In the genomic region with DNA sequence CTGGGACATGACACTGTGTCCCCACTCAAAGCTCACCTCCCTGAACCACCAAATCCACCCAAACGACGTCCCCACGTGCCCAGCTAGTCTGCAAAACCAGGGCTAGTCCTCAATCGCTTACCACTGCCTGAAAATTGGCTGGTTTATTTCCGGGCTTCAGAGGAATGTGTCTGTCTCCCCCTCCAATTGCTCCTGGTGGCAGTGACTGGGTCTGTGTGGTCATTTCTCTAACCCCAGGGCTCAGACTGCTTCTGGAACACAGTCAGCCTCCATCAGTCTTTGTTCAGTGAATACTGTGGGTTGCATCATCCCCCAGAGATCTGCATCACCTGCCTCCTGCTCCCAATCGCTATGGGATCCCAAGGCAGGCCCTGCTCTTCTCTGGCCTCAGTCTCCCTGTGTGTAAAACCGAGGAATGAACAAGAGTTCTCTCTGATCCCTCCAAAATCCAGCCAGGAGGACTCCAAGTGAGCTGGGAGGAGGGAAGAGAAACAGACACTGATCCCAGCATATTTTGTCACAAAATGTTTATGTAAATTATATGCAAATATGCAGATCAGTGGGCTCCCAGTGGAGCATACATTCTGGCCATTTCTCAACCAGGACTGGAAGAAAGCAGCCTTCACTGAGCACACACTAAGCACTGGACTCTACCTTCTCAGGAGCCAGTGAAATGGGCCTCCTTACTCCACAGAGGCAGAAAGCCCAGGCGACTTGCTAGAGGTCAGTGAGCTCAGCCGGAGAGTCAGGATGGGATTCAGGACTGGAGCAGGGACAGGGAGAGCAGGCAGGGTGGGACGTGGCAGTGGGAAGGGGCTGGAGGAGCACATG, we compare ENCODE assay signal across 9 cellular contexts. TPM values are rescaled to one million over a fixed set of nuclear protein-coding genes. Genes with fewer than 3 reads are reported as not detected.
DNase-seq lines count a peak whose midpoint lies in the region; ATAC-seq and TF ChIP-seq lines count a peak whose summit lies in the region.
"Had no signal": no experiment of that assay in that cellular context is flagged by ENCODE, and none has a peak within 500 bp of the region (broad histone marks: within the 10 kb centered on the region; RNA-seq: fewer than 3 reads in every experiment).

No MANE protein-coding gene starts in this region.

- ATAC-seq in GM18517 (IDR thresholded peaks at IDR 0.05; ENCODE audit: unreplicated experiment) (no peak), GM18868 (IDR thresholded peaks at IDR 0.05; ENCODE audit: unreplicated experiment) (no peak)

- CTCF ChIA-PET in BJ (lab: Yijun Ruan, JAX), result interaction anchor here (1.2 to 1.7 kb wide), 3 partner anchors 11 to 106 kb away, joined by 4 read pairs; no protein-coding TSS in a partner anchor

- peak; percentile 27 for DNase-seq in BJ (ENCODE audit: low read depth)
- DNase-seq in NCI-H69 (lab: John Stamatoyannopoulos, UW), result peak; percentile 18
- peak; percentile 20 for DNase-seq in epithelial cell of esophagus (ENCODE audit: low read depth)
- DNase-seq in nephron progenitor cell, result no peak
- no peak for DNase-seq in COR-L47 (lab: John Stamatoyannopoulos, UW)
- DNase-seq in stimulated activated CD8-positive, alpha-beta memory T cell treated with anti-CD3 and anti-CD28 coated beads, Interleukin-4, amount 100 ng/mL, for 48 hours, result no peak
- DNase-seq: stimulated activated CD4-positive, alpha-beta T cell treated with anti-CD3 and anti-CD28 coated beads, Interleukin-4, amount 100 ng/mL, for 1 hour had no signal

- H3K9me3 Mint-ChIP-seq in nephron progenitor cell, result no peaks in the 10 kb centered on the region

- no peak overlapping the region for H3K4me3 Mint-ChIP-seq in nephron progenitor cell

- H3K36me3 ChIP-seq in BJ (ENCODE audit: control insufficient read depth, insufficient read depth, low read length), result no peaks in the 10 kb centered on the region

- H3K4me1 Mint-ChIP-seq in nephron progenitor cell, result peaks cover 36% of the 10 kb centered on the region

- POLR2A ChIA-PET in BJ (lab: Charles Lee), result no interaction called here

- H3K27me3 Mint-ChIP-seq in nephron progenitor cell (ENCODE audit: low read depth, poor library complexity), result peaks cover 10% of the 10 kb centered on the region

- no peaks in the 10 kb centered on the region for H3K27me3 ChIP-seq in BJ (ENCODE audit: control insufficient read depth, insufficient read depth, low read length)

- H3K27ac Mint-ChIP-seq in nephron progenitor cell, result peak overlapping the region; percentile 84

- no peak overlapping the region for H3K4me3 ChIP-seq in BJ (ENCODE audit: low read depth, low read length)
- no peak overlapping the region for H3K4me3 ChIP-seq in epithelial cell of esophagus (ENCODE audit: low read length)

- H3K36me3 Mint-ChIP-seq in nephron progenitor cell (ENCODE audit: low read depth), result no peaks in the 10 kb centered on the region

- TF ChIP-seq CTCF in BJ (IDR thresholded peaks at IDR 0.05; ENCODE audit: insufficient read depth, low read depth, low read length) (no peak), epithelial cell of esophagus (IDR thresholded peaks at IDR 0.05; ENCODE audit: insufficient read depth, low read depth, low read length, missing control alignments) (no peak), nephron progenitor cell (IDR thresholded peaks at IDR 0.05) (no peak)

RNA-seq across cellular contexts. Expression of a gene that starts 20.9 kb away (rescaled TPM):
- 15.4 and 18.0 TPM in 2 replicates for polyA plus RNA-seq in BJ (2011; rRNA removed)
- polyA minus RNA-seq in BJ (2011; rRNA and poly(A)+ RNA removed), result 23.9 and 33.2 TPM in 2 replicates

Comparison
In these comparisons a context has a peak if more than half of its experiments do, and no peak if none do; other contexts are left out.
1. DNase-seq: peak in BJ (single experiment), NCI-H69 (single experiment) and epithelial cell of esophagus (single experiment); none in nephron progenitor cell (single experiment), COR-L47 (single experiment) and stimulated activated CD8-positive, alpha-beta memory T cell treated with anti-CD3 and anti-CD28 coated beads, Interleukin-4, amount 100 ng/mL, for 48 hours (single experiment).